In genomic region chr4:74486905-74487304, GRCh38 we compare ENCODE assay signal across 1 cellular context.
TF ChIP-seq lines count a peak whose summit lies in the region.

No MANE protein-coding gene starts in this region.

TF ChIP-seq in SK-N-SH, 30 proteins besides CTCF, POLR2A, EP300 and RAD21 (continued from another document):
- TF ChIP-seq MAX (IDR thresholded peaks at IDR 0.05; ENCODE audit: low read depth) = no peak
- TF ChIP-seq NFIC (IDR thresholded peaks at IDR 0.05; ENCODE audit: borderline replicate concordance) = no peak
- no peak for TF ChIP-seq RFX5 (IDR thresholded peaks at IDR 0.05; ENCODE audit: low read length)
- TF ChIP-seq FOXJ3 (CRISPR knock-in tag; IDR thresholded peaks at IDR 0.05) = no peak
TF ChIP-seq in SK-N-SH: peak in this region for 0.
